ENCODE assay signal across 2 cellular contexts in the genomic region with DNA sequence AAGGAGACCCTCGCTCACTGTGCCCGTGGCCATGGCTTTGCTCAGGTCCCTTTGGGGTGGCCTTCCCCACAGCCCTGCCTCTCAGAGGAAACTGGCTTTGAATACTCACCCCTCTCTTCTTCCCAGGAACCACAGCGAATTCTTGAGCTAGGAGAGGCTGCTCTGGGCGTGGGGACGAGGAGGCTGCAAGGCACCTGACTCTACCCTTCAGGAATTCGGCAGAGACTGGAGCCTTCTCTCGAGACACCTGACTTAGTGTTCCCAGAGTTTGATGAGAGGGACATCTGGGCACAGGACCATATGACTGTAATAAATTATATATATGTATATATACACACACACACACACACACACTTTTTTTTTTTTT.
TF ChIP-seq lines count a peak whose summit lies in the region.

No MANE protein-coding gene starts in this region.

TF ChIP-seq in SK-N-SH treated with all-trans-retinoic acid at 6 μM for 48 hours, 23 proteins besides CTCF, POLR2A, EP300 and RAD21:
- TF ChIP-seq ZC3H10 (CRISPR knock-in tag; IDR thresholded peaks at IDR 0.05) (no peak), ZNF8 (CRISPR knock-in tag; IDR thresholded peaks at IDR 0.05) (no peak), PPARA (CRISPR knock-in tag; IDR thresholded peaks at IDR 0.05; ENCODE audit: borderline replicate concordance) (no peak), ESRRG (CRISPR knock-in tag; IDR thresholded peaks at IDR 0.05) (no peak)
- TF ChIP-seq, protein P1, sequence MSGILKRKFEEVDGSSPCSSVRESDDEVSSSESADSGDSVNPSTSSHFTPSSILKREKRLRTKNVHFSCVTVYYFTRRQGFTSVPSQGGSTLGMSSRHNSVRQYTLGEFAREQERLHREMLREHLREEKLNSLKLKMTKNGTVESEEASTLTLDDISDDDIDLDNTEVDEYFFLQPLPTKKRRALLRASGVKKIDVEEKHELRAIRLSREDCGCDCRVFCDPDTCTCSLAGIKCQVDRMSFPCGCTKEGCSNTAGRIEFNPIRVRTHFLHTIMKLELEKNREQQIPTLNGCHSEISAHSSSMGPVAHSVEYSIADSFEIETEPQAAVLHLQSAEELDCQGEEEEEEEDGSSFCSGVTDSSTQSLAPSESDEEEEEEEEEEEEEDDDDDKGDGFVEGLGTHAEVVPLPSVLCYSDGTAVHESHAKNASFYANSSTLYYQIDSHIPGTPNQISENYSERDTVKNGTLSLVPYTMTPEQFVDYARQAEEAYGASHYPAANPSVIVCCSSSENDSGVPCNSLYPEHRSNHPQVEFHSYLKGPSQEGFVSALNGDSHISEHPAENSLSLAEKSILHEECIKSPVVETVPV (CRISPR knock-in tag; IDR thresholded peaks at IDR 0.05): no peak

TF ChIP-seq in SK-N-SH, 30 proteins besides CTCF, POLR2A, EP300 and RAD21:
- no peak for TF ChIP-seq SIN3A (IDR thresholded peaks at IDR 0.05; ENCODE audit: borderline replicate concordance, low read depth, low read length)
- no peak for TF ChIP-seq RCOR1 (IDR thresholded peaks at IDR 0.05; ENCODE audit: low read length)
- no peak for TF ChIP-seq MEF2A (IDR thresholded peaks at IDR 0.05; ENCODE audit: borderline replicate concordance, low read depth)
- no peak for TF ChIP-seq RFX5 (IDR thresholded peaks at IDR 0.05; ENCODE audit: low read length)
- TF ChIP-seq, protein P2, sequence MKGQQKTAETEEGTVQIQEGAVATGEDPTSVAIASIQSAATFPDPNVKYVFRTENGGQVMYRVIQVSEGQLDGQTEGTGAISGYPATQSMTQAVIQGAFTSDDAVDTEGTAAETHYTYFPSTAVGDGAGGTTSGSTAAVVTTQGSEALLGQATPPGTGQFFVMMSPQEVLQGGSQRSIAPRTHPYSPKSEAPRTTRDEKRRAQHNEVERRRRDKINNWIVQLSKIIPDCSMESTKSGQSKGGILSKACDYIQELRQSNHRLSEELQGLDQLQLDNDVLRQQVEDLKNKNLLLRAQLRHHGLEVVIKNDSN (IDR thresholded peaks at IDR 0.05; ENCODE audit: borderline replicate concordance, low read depth): no peak
- TF ChIP-seq TCF12 (IDR thresholded peaks at IDR 0.05): no peak
- no peak for TF ChIP-seq EZH2phosphoT487 (IDR thresholded peaks at IDR 0.05; ENCODE audit: borderline replicate concordance, low read depth)
- no peak for TF ChIP-seq SMC3 (IDR thresholded peaks at IDR 0.05; ENCODE audit: low read depth, low read length)
- TF ChIP-seq GABPA (IDR thresholded peaks at IDR 0.05; ENCODE audit: low read depth): no peak
- TF ChIP-seq NRF1 (IDR thresholded peaks at IDR 0.05; ENCODE audit: low read depth, low read length): no peak
- TF ChIP-seq YY1 (IDR thresholded peaks at IDR 0.05; ENCODE audit: low read depth): no peak
- no peak for TF ChIP-seq GATA2 (CRISPR knock-in tag; IDR thresholded peaks at IDR 0.05)
- TF ChIP-seq FOSL2 (IDR thresholded peaks at IDR 0.05; ENCODE audit: borderline replicate concordance, low read depth): no peak
- no peak for TF ChIP-seq FOXJ3 (CRISPR knock-in tag; IDR thresholded peaks at IDR 0.05)
